32 cellular contexts compared by ENCODE assay signal in the genomic region with DNA sequence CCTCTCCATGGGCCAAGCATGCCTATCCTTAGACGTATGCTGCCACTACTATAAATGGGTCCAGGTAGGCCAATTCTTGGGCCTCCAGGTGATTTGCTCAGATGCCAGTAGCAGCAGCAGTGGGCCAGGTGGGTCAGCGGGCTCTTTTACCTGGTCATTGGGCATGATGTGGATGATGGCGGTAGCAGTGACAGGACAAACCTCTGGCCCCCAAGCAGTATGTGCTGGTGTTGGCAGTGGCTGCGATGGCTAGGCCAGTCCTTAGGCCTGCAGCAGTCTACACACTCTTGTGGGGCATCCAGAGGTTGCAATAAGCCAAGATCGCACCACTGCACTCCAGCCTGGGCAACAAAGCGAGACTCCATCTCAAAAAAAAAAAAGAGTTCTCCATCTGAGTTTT.
"Had no signal": no experiment of that assay in that cellular context is flagged by ENCODE, and none has a peak within 500 bp of the region (broad histone marks: within the 10 kb centered on the region; RNA-seq: fewer than 3 reads in every experiment).

No MANE protein-coding gene starts in this region.

- DNase-seq: Karpas-422, Kasumi-1, KG1, MG63, MM.1S, MV-4-11, NCI-H1048, NCI-H1092, NCI-H1092 treated with DMSO at 0.1 percent for 48 hours, NCI-H1105, NCI-H1105 treated with DMSO at 0.1 percent for 48 hours, NCI-H1417, NCI-H1417 treated with DMSO at 0.1 percent for 48 hours, NCI-H1436, NCI-H1436 treated with DMSO at 0.1 percent for 48 hours, NCI-H146, NCI-H1694, NCI-H1694 treated with DMSO at 0.1 percent for 48 hours, NCI-H187, NCI-H187 treated with DMSO at 0.1 percent for 48 hours, NCI-H1930, NCI-H2029, NCI-H2029 treated with DMSO at 0.1 percent for 48 hours, NCI-H2081, NCI-H2081 treated with DMSO at 0.1 percent for 48 hours, NCI-H2107, NCI-H2171, NCI-H2227 treated with DMSO at 0.1 percent for 48 hours, NCI-H226, NCI-H345, NCI-H446, NCI-H446 treated with DMSO at 0.1 percent for 48 hours had no signal
